ENCODE assay signal across 9 cellular contexts in genomic region chr6:35496036-35496850, GRCh38. TPM values are rescaled to one million over a fixed set of nuclear protein-coding genes. Genes with fewer than 3 reads are reported as not detected.
A peak's percentile ranks its signal among the peaks of the same experiment; 100 is the strongest.
DNase-seq lines count a peak whose midpoint lies in the region; ATAC-seq and TF ChIP-seq lines count a peak whose summit lies in the region.
"Had no signal": no experiment of that assay in that cellular context is flagged by ENCODE, and none has a peak within 500 bp of the region (broad histone marks: within the 10 kb centered on the region; RNA-seq: fewer than 3 reads in every experiment).

No MANE protein-coding gene starts in this region.

- peak; percentile 13 for ATAC-seq in thoracic aorta (ENCODE audit: insufficient number of reproducible peaks, low FRiP score, low read depth)
- no peak for ATAC-seq in HG03571 (IDR thresholded peaks at IDR 0.05; ENCODE audit: unreplicated experiment)
- ATAC-seq in GM21390 (IDR thresholded peaks at IDR 0.05; ENCODE audit: unreplicated experiment) = no peak

- H3K9me3 ChIP-seq in thoracic aorta = no peaks in the 10 kb centered on the region

- H3K27me3 ChIP-seq in brain microvascular endothelial cell (replicated peaks) (no peaks in the 10 kb centered on the region), thoracic aorta (replicated peaks; ENCODE audit: insufficient read depth) (no peaks in the 10 kb centered on the region)

- DNase-seq in AG20443 (ENCODE audit: low spot score) = peak; percentile 79
- peak; percentile 58 for DNase-seq in HuH-7 (ENCODE audit: low spot score)
- DNase-seq in brain microvascular endothelial cell = no peak
- DNase-seq in kidney tubule cell (ENCODE audit: low spot score) = peak; percentile 42
- no peak for DNase-seq in thoracic aorta (ENCODE audit: low spot score)
- DNase-seq in MV-4-11 (lab: John Stamatoyannopoulos, UW) = no peak

- in situ Hi-C loops in brain microvascular endothelial cell (cut with HindIII; ENCODE audit: low pct_ligation_motif_present, low sequenced_read_pairs) = no loop called here

- no peaks in the 10 kb centered on the region for H3K36me3 ChIP-seq in brain microvascular endothelial cell (replicated peaks)
- no peaks in the 10 kb centered on the region for H3K36me3 ChIP-seq in thoracic aorta

- peak overlapping the region; percentile 45 for H3K27ac ChIP-seq in brain microvascular endothelial cell
- H3K27ac ChIP-seq in thoracic aorta = peak overlapping the region; percentile 98 to 99

- peaks cover 30 to 55% of the 10 kb centered on the region in 2 donors for H3K4me1 ChIP-seq in thoracic aorta (ENCODE audit: control insufficient read depth in 1 of 2, low read depth in 2 of 2)

- H3K4me3 ChIP-seq in brain microvascular endothelial cell (ENCODE audit: low read depth, low read length) (peak overlapping the region; percentile 70), thoracic aorta (peak overlapping the region; percentile 95)

- TF ChIP-seq CTCF in brain microvascular endothelial cell (IDR thresholded peaks at IDR 0.05; ENCODE audit: low read depth, low read length, missing control alignments) (peak; percentile 1), thoracic aorta (IDR thresholded peaks at IDR 0.05) (no peak)

RNA-seq across cellular contexts. Expression of gene TEAD3, which starts 0.6 kb away (rescaled TPM):
- total RNA-seq in thoracic aorta = 10 to 100 TPM; 50.8 to 68.3 TPM
- total RNA-seq: mononuclear cell had no signal

RNA-seq across cellular contexts. Expression of gene TULP1, which starts 16.5 kb away (rescaled TPM):
- total RNA-seq in thoracic aorta = not detected
- total RNA-seq: mononuclear cell had no signal

RNA-seq across cellular contexts. Expression of gene RPL10A, which starts 28.0 kb away (rescaled TPM):
- total RNA-seq in thoracic aorta = 100 to 1,000 TPM; 585 to 636 TPM

RNA-seq across cellular contexts. Expression of gene FANCE, which starts 44.1 kb away (rescaled TPM):
- total RNA-seq in thoracic aorta = 1 to 10 TPM; 3.1 to 6.2 TPM

Comparison
In these comparisons a context has a peak if more than half of its experiments do, and no peak if none do; other contexts are left out.
1. DNase-seq: peak in AG20443 (single experiment), HuH-7 (single experiment) and kidney tubule cell (single experiment); none in brain microvascular endothelial cell (single experiment), thoracic aorta (single experiment) and MV-4-11 (single experiment).